In genomic region chr6:1607557-1608221, GRCh38 we compare ENCODE assay signal across 9 cellular contexts. TPM values are rescaled to one million over a fixed set of nuclear protein-coding genes. Genes with fewer than 3 reads are reported as not detected.
DNase-seq lines count a peak whose midpoint lies in the region; ATAC-seq and TF ChIP-seq lines count a peak whose summit lies in the region.
"Had no signal": no experiment of that assay in that cellular context is flagged by ENCODE, and none has a peak within 500 bp of the region (broad histone marks: within the 10 kb centered on the region; RNA-seq: fewer than 3 reads in every experiment).

No MANE protein-coding gene starts in this region.

- H3K36me3 ChIP-seq in OCI-LY1 (ENCODE audit: insufficient read depth, low read length) (peaks cover 11% of the 10 kb centered on the region), hepatocyte (replicated peaks; ENCODE audit: insufficient read depth, low read depth) (no peaks in the 10 kb centered on the region)

- no peaks in the 10 kb centered on the region for H4K20me1 ChIP-seq in OCI-LY1 (ENCODE audit: insufficient read depth, low read length)
- H4K20me1 ChIP-seq in hepatocyte (ENCODE audit: insufficient read depth, poor library complexity, severe bottlenecking), result no peaks in the 10 kb centered on the region

- H3K9me2 ChIP-seq in OCI-LY1 (ENCODE audit: low read depth, low read length) (no peaks in the 10 kb centered on the region), hepatocyte (replicated peaks; ENCODE audit: insufficient read depth) (no peaks in the 10 kb centered on the region)

- DNase-seq in activated CD8-positive, alpha-beta memory T cell treated with anti-CD3 and anti-CD28 coated beads, Interleukin-2, amount 10 ng/mL, durations not matched to agents 7 days and 5 days, result no peak
- DNase-seq in activated CD8-positive, alpha-beta memory T cell treated with anti-CD3 and anti-CD28 coated beads, Interleukin-2, amount 50 U/mL, for 4 hours, result no peak
- DNase-seq in hepatocyte (ENCODE audit: low spot score), result peak; percentile 28
- DNase-seq in stimulated activated naive CD8-positive, alpha-beta T cell treated with anti-CD3 and anti-CD28 coated beads, Interleukin-15, amount 100 ng/mL, for 72 hours, result no peak
- DNase-seq in stimulated activated CD8-positive, alpha-beta memory T cell treated with anti-CD3 and anti-CD28 coated beads, Interleukin-4, amount 100 ng/mL, for 48 hours, result no peak
- no peak for DNase-seq in activated CD4-positive, alpha-beta T cell treated with anti-CD3 and anti-CD28 coated beads, Interleukin-2, amount 50 U/mL, for 4 hours

- H3K4me3 ChIP-seq in OCI-LY1 (ENCODE audit: low read depth, low read length, poor library complexity, severe bottlenecking) (peak overlapping the region; percentile 70), hepatocyte (no peak overlapping the region)

- peak overlapping the region; percentile 87 for H3K27ac ChIP-seq in OCI-LY1 (ENCODE audit: low read depth, low read length, poor library complexity, severe bottlenecking)
- H3K27ac ChIP-seq in hepatocyte, result no peak overlapping the region

- H3K4me1 ChIP-seq in OCI-LY1 (ENCODE audit: insufficient read depth, low read length, severe bottlenecking) (peaks cover 66% of the 10 kb centered on the region), hepatocyte (ENCODE audit: insufficient read depth) (peaks cover 22% of the 10 kb centered on the region)

- H3K27me3 ChIP-seq in OCI-LY1 (ENCODE audit: insufficient read depth, low read length), result no peaks in the 10 kb centered on the region
- peaks cover 79% of the 10 kb centered on the region for H3K27me3 ChIP-seq in hepatocyte

- TF ChIP-seq CTCF in OCI-LY1 (IDR thresholded peaks at IDR 0.05; ENCODE audit: low read length) (no peak), hepatocyte (IDR thresholded peaks at IDR 0.05; ENCODE audit: poor library complexity) (no peak)

- peaks cover 4% of the 10 kb centered on the region for H3K36me3 Mint-ChIP-seq in activated CD8-positive, alpha-beta memory T cell treated with anti-CD3 and anti-CD28 coated beads, Interleukin-2, amount 10 ng/mL, durations not matched to agents 7 days and 5 days

- peaks cover 29% of the 10 kb centered on the region for H3K4me1 Mint-ChIP-seq in activated CD8-positive, alpha-beta memory T cell treated with anti-CD3 and anti-CD28 coated beads, Interleukin-2, amount 10 ng/mL, durations not matched to agents 7 days and 5 days
- peaks cover 53% of the 10 kb centered on the region for H3K4me1 Mint-ChIP-seq in stimulated activated naive CD8-positive, alpha-beta T cell treated with anti-CD3 and anti-CD28 coated beads, Interleukin-15, amount 100 ng/mL, for 72 hours

- peaks cover 67% of the 10 kb centered on the region for H3K27me3 Mint-ChIP-seq in activated CD8-positive, alpha-beta memory T cell treated with anti-CD3 and anti-CD28 coated beads, Interleukin-2, amount 10 ng/mL, durations not matched to agents 7 days and 5 days
- H3K27me3 Mint-ChIP-seq in stimulated activated naive CD8-positive, alpha-beta T cell treated with anti-CD3 and anti-CD28 coated beads, Interleukin-15, amount 100 ng/mL, for 72 hours, result peaks cover 76% of the 10 kb centered on the region

- H3F3A ChIP-seq in OCI-LY1 (ENCODE audit: insufficient read depth, low read length), result no peaks in the 10 kb centered on the region

- peak overlapping the region; percentile 40 for H3K27ac Mint-ChIP-seq in activated CD8-positive, alpha-beta memory T cell treated with anti-CD3 and anti-CD28 coated beads, Interleukin-2, amount 10 ng/mL, durations not matched to agents 7 days and 5 days
- H3K27ac Mint-ChIP-seq in stimulated activated naive CD8-positive, alpha-beta T cell treated with anti-CD3 and anti-CD28 coated beads, Interleukin-15, amount 100 ng/mL, for 72 hours, result no peak overlapping the region

- H3K9me3 ChIP-seq in OCI-LY1 (ENCODE audit: low read length) (peaks cover 4% of the 10 kb centered on the region), hepatocyte (ENCODE audit: low read depth) (no peaks in the 10 kb centered on the region)

- no peak for ATAC-seq in activated CD8-positive, alpha-beta memory T cell treated with anti-CD3 and anti-CD28 coated beads, Interleukin-2, amount 10 ng/mL, durations not matched to agents 7 days and 5 days
- no peak for ATAC-seq in stimulated activated naive CD8-positive, alpha-beta T cell treated with anti-CD3 and anti-CD28 coated beads, Interleukin-15, amount 100 ng/mL, for 72 hours
- no peak for ATAC-seq in HG03354 (IDR thresholded peaks at IDR 0.05; ENCODE audit: poor library complexity, severe bottlenecking, unreplicated experiment)
- ATAC-seq: Panc1 had no signal

- CTCF ChIA-PET in activated CD8-positive, alpha-beta memory T cell treated with anti-CD3 and anti-CD28 coated beads, Interleukin-2, amount 10 ng/mL, durations not matched to agents 7 days and 5 days (lab: Charles Lee), result interaction anchor here (1.3 to 4.6 kb wide), 6 partner anchors 9 to 1027 kb away, joined by 3 to 21 read pairs (median 6); no protein-coding TSS in a partner anchor

- H3K9me3 Mint-ChIP-seq in activated CD8-positive, alpha-beta memory T cell treated with anti-CD3 and anti-CD28 coated beads, Interleukin-2, amount 10 ng/mL, durations not matched to agents 7 days and 5 days (ENCODE audit: low read depth), result no peaks in the 10 kb centered on the region
- no peaks in the 10 kb centered on the region for H3K9me3 Mint-ChIP-seq in stimulated activated naive CD8-positive, alpha-beta T cell treated with anti-CD3 and anti-CD28 coated beads, Interleukin-15, amount 100 ng/mL, for 72 hours

- H3K79me2 ChIP-seq in OCI-LY1 (ENCODE audit: insufficient read depth, low read length) (peaks cover 9% of the 10 kb centered on the region; the same call in 1 of the 2 replicates), hepatocyte (no peaks in the 10 kb centered on the region)

- H2AFZ ChIP-seq in OCI-LY1 (ENCODE audit: low read length) (no peak overlapping the region; the same call in 1 of the 2 replicates), hepatocyte (no peak overlapping the region)

- WGBS in hepatocyte (ENCODE audit: low lambda C conversion rate, missing lambda C conversion rate), result 3% methylated on average over 31 of the region's 31 CpGs

- peak overlapping the region; percentile 70 for H3K9ac ChIP-seq in OCI-LY1 (ENCODE audit: low read length)

- H3K4me2 ChIP-seq in OCI-LY1 (ENCODE audit: low read length) (peak overlapping the region; percentile 73), hepatocyte (peak overlapping the region; percentile 96)

- H3K4me3 Mint-ChIP-seq in activated CD8-positive, alpha-beta memory T cell treated with anti-CD3 and anti-CD28 coated beads, Interleukin-2, amount 10 ng/mL, durations not matched to agents 7 days and 5 days, result peak overlapping the region; percentile 29
- peak overlapping the region; percentile 78 to 79 for H3K4me3 Mint-ChIP-seq in stimulated activated naive CD8-positive, alpha-beta T cell treated with anti-CD3 and anti-CD28 coated beads, Interleukin-15, amount 100 ng/mL, for 72 hours

RNA-seq across cellular contexts. Expression of gene FOXC1, which starts 2.0 kb away (rescaled TPM):
- under 1 TPM in 1 of 2 experiments, not detected in 1; 0.26 TPM for total RNA-seq in activated CD8-positive, alpha-beta memory T cell treated with anti-CD3 and anti-CD28 coated beads, Interleukin-2, amount 10 ng/mL, durations not matched to agents 7 days and 5 days
- 1.1 and 1.2 TPM in 2 replicates for total RNA-seq in hepatocyte
- 0.60 and 1.1 TPM in 2 replicates for polyA plus RNA-seq in hepatocyte
